11 cellular contexts compared by ENCODE assay signal in the genomic region with DNA sequence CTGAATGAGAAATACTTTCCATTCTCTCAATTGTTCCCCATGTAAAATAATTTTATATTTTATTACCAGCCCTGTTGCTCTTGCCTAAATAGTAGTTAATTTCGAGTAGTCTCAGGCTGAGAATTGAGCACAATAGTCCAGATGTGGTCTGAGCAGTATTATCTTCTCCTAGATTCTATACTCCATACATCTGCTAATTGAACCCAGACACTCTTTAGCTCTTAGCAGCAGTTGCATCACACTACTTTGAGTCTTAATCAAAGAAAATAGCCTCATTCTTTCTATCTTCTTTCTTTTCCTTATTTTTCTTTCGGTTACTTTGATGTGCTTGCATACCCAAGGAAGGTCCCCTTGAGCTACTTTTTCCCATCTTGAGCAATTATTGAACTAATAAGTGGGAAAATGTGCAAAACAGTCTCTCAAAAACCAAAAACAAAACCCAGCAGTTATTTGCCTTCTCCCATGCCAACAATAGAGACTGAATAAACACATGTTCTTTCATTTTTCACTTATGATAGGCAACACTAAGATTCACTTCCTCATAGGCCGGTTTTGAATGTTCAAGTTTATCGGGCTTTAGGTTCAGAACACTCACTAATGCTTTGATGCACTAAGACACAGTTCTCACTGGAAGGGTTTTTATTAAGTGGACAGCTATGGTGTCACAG.
A peak's percentile ranks its signal among the peaks of the same experiment; 100 is the strongest.
DNase-seq lines count a peak whose midpoint lies in the region; ATAC-seq, FAIRE-seq and TF ChIP-seq lines count a peak whose summit lies in the region.
"Had no signal": no experiment of that assay in that cellular context is flagged by ENCODE, and none has a peak within 500 bp of the region (broad histone marks: within the 10 kb centered on the region; RNA-seq: fewer than 3 reads in every experiment).

No MANE protein-coding gene starts in this region.

- no peak for TF ChIP-seq POLR2A in GM18505 (IDR thresholded peaks at IDR 0.05; ENCODE audit: borderline replicate concordance, extremely low read depth, insufficient read depth, insufficient read length)

- TF ChIP-seq CTCF in D721Med (IDR thresholded peaks at IDR 0.05; ENCODE audit: insufficient read depth, missing control alignments) = no peak

- DNase-seq in NCI-H510A treated with DMSO at 0.1 percent for 48 hours (lab: John Stamatoyannopoulos, UW) (no peak), D721Med (ENCODE audit: insufficient read length, low spot score) (no peak), left cardiac atrium (no peak), LoVo (ENCODE audit: low spot score) (no peak)
- DNase-seq: EL, naive B cell, NCI-H1092 had no signal

- intact Hi-C loops in left cardiac atrium (cut with DNase I) = no loop called here

- ATAC-seq in GM18505 (IDR thresholded peaks at IDR 0.05; ENCODE audit: unreplicated experiment) (peak; percentile 97), GM19467 (IDR thresholded peaks at IDR 0.05; ENCODE audit: unreplicated experiment) (peak; percentile 96), HG02885 (IDR thresholded peaks at IDR 0.05; ENCODE audit: poor library complexity, unreplicated experiment) (peak; percentile 95), HG03558 (IDR thresholded peaks at IDR 0.05; ENCODE audit: extremely low read depth, unreplicated experiment) (peak; percentile 98), left cardiac atrium (no peak)

- FAIRE-seq in D721Med (lab: Jason Lieb, UNC) = no peak

Comparison
In these comparisons a context has a peak if more than half of its experiments do, and no peak if none do; other contexts are left out.
1. ATAC-seq: peak in GM18505 (single experiment), GM19467 (single experiment), HG02885 (single experiment) and HG03558 (single experiment); none in left cardiac atrium (0 of 2).